ENCODE assay signal across 19 cellular contexts in the genomic region with DNA sequence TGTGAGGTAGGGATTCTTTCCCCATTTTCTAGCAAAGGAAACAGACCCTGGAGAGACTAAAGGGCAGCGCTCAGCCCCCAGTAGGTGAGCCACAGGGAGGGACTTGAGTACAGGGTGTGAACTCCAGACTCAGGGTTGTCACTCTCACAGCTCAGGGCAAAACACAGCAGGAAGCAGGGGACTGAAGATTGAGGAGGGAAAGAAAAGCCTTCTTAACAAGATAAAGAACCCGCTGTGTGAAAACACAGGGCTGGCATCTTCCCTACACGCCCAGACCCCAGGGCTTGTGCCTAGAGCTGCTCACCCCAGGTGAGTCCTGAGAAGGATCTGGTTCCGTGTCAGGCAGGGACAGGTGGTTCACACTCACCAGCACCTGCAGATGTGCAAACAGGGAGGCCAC. TPM values are rescaled to one million over a fixed set of nuclear protein-coding genes. Genes with fewer than 3 reads are reported as not detected.
DNase-seq lines count a peak whose midpoint lies in the region; ATAC-seq, FAIRE-seq and TF ChIP-seq lines count a peak whose summit lies in the region.
"Had no signal": no experiment of that assay in that cellular context is flagged by ENCODE, and none has a peak within 500 bp of the region (broad histone marks: within the 10 kb centered on the region; RNA-seq: fewer than 3 reads in every experiment).

No MANE protein-coding gene starts in this region.

- no peak for FAIRE-seq in kidney (lab: Jason Lieb, UNC)

- CTCF ChIA-PET in WTC11 (lab: Charles Lee), result interaction anchor here (1.1 to 1.3 kb wide), 5 partner anchors 10 to 53 kb away, joined by 3 to 4 read pairs (median 3); no protein-coding TSS in a partner anchor

- H3K36me3 ChIP-seq in HUES48 (ENCODE audit: control insufficient read depth, insufficient read depth, low read length) (no peaks in the 10 kb centered on the region), kidney (ENCODE audit: control insufficient read depth in 1 of 2, insufficient read depth in 2 of 2, low read length in 2 of 2) (no peaks in the 10 kb centered on the region)
- H3K36me3 ChIP-seq: breast epithelium, prostate gland, thoracic aorta had no signal

- H3K27ac Mint-ChIP-seq in CD14-positive monocyte, result peak overlapping the region; percentile 82 to 96 (median 94)
- no peak overlapping the region for H3K27ac Mint-ChIP-seq in WTC11
- H3K27ac Mint-ChIP-seq: activated T-helper 17 cell treated with anti-CD3 and anti-CD28 coated beads, Interleukin-2, amount 50 U/mL, for 72 hours; T-helper 17 cell had no signal

- DNase-seq in CD14-positive monocyte (ENCODE audit: low spot score) (no peak), WTC11 (ENCODE audit: low spot score) (peak; percentile 39), kidney (peak; percentile 23), NCI-H774 (lab: John Stamatoyannopoulos, UW) (no peak)
- no peak for DNase-seq in activated CD4-positive, alpha-beta T cell treated with anti-CD3 and anti-CD28 coated beads, Interleukin-2, amount 50 U/mL, for 48 hours
- DNase-seq: activated CD4-positive, CD25-positive, alpha-beta regulatory T cell treated with anti-CD3 and anti-CD28 coated beads, Interleukin-2, amount 50 U/mL, for 72 hours; dermis blood vessel endothelial cell; naive thymus-derived CD8-positive, alpha-beta T cell; NCI-H1105 treated with DMSO at 0.1 percent for 48 hours; NCI-H446; T-helper 17 cell had no signal

- no peak for TF ChIP-seq CTCF in CD14-positive monocyte (IDR thresholded peaks at IDR 0.05)
- no peak for TF ChIP-seq CTCF in WTC11 (IDR thresholded peaks at IDR 0.05)
- TF ChIP-seq CTCF in kidney (IDR thresholded peaks at IDR 0.05; ENCODE audit: borderline replicate concordance, extremely low read depth, insufficient read depth), result no peak

- peak; percentile 86 for ATAC-seq in WTC11
- ATAC-seq in HG03045 (IDR thresholded peaks at IDR 0.05; ENCODE audit: unreplicated experiment), result no peak
- no peak for ATAC-seq in GM19463 (IDR thresholded peaks at IDR 0.05; ENCODE audit: unreplicated experiment)
- ATAC-seq: activated T-helper 17 cell treated with anti-CD3 and anti-CD28 coated beads, Interleukin-2, amount 50 U/mL, for 72 hours; naive thymus-derived CD8-positive, alpha-beta T cell; T-helper 17 cell had no signal

- H3K36me3 Mint-ChIP-seq in CD14-positive monocyte, result peaks cover 3 to 8% of the 10 kb centered on the region in 2 donors
- H3K36me3 Mint-ChIP-seq in WTC11, result no peaks in the 10 kb centered on the region
- H3K36me3 Mint-ChIP-seq: naive thymus-derived CD8-positive, alpha-beta T cell had no signal

- peaks cover 0 to 4% (median 0%) of the 10 kb centered on the region in 7 donors for H3K9me3 Mint-ChIP-seq in CD14-positive monocyte
- no peaks in the 10 kb centered on the region for H3K9me3 Mint-ChIP-seq in WTC11
- H3K9me3 Mint-ChIP-seq: activated T-helper 17 cell treated with anti-CD3 and anti-CD28 coated beads, Interleukin-2, amount 50 U/mL, for 72 hours; naive thymus-derived CD8-positive, alpha-beta T cell had no signal

- H3K27me3 ChIP-seq in HUES48 (ENCODE audit: control insufficient read depth, insufficient read depth, low read length), result 0 out of 2 replicates have a peak, but pooled peaks cover 9% of the 10 kb centered on the region
- H3K27me3 ChIP-seq: breast epithelium had no signal

- H3K4me1 ChIP-seq in HUES48 (ENCODE audit: control insufficient read depth, insufficient read depth, low read length) (peaks cover 29% of the 10 kb centered on the region), kidney (ENCODE audit: control insufficient read depth in 1 of 2, insufficient read depth in 1 of 2, low read depth in 1 of 2, low read length in 2 of 2) (peaks cover 29 to 38% of the 10 kb centered on the region in 2 donors)

- H3K4me1 Mint-ChIP-seq in CD14-positive monocyte (peaks cover 81% of the 10 kb centered on the region), WTC11 (peaks cover 38% of the 10 kb centered on the region)
- H3K4me1 Mint-ChIP-seq: activated T-helper 17 cell treated with anti-CD3 and anti-CD28 coated beads, Interleukin-2, amount 50 U/mL, for 72 hours had no signal

- H3K4me3 ChIP-seq in HUES48 (ENCODE audit: low read depth, low read length) (no peak overlapping the region), kidney (ENCODE audit: low read length in 2 of 2) (no peak overlapping the region)
- H3K4me3 ChIP-seq: breast epithelium, prostate gland, thoracic aorta had no signal

- peak overlapping the region; percentile 21 for H3K27ac ChIP-seq in HUES48 (ENCODE audit: low read depth, low read length)
- no peak overlapping the region for H3K27ac ChIP-seq in kidney (ENCODE audit: low read depth in 2 of 2, low read length in 2 of 2)
- H3K27ac ChIP-seq: breast epithelium, epithelial cell of prostate, prostate gland, thoracic aorta had no signal

- no peak overlapping the region for H3K4me3 Mint-ChIP-seq in CD14-positive monocyte
- H3K4me3 Mint-ChIP-seq in WTC11, result no peak overlapping the region
- H3K4me3 Mint-ChIP-seq: activated T-helper 17 cell treated with anti-CD3 and anti-CD28 coated beads, Interleukin-2, amount 50 U/mL, for 72 hours; naive thymus-derived CD8-positive, alpha-beta T cell; T-helper 17 cell had no signal

- intact Hi-C loops in CD14-positive monocyte (cut with micrococcal nuclease), result no loop called here
- intact Hi-C loops in kidney (cut with DNase I), result no loop called here

- H3K9ac ChIP-seq in HUES48 (ENCODE audit: low read depth, low read length) (no peak overlapping the region), kidney (ENCODE audit: low read length in 2 of 2) (no peak overlapping the region)

- peaks cover 0 to 2% (median 2%) of the 10 kb centered on the region in 3 donors for H3K27me3 Mint-ChIP-seq in CD14-positive monocyte (ENCODE audit: low read depth in 3 of 3)
- peaks cover 16% of the 10 kb centered on the region for H3K27me3 Mint-ChIP-seq in WTC11 (ENCODE audit: low read depth)

- H3K9me3 ChIP-seq in HUES48 (ENCODE audit: control insufficient read depth, insufficient read depth, low read length) (no peaks in the 10 kb centered on the region), kidney (ENCODE audit: control insufficient read depth in 1 of 2, low read length in 2 of 2) (no peaks in the 10 kb centered on the region)
- H3K9me3 ChIP-seq: breast epithelium, prostate gland, thoracic aorta had no signal

- POLR2A ChIA-PET in WTC11 (lab: Charles Lee), result no interaction called here

TF ChIP-seq in WTC11, 78 proteins besides CTCF, POLR2A, EP300 and RAD21:
- TF ChIP-seq EMX1 (CRISPR knock-in tag; IDR thresholded peaks at IDR 0.05) (no peak), ZNF423 (CRISPR knock-in tag; IDR thresholded peaks at IDR 0.05) (peak; percentile 71), FOXK1 (CRISPR knock-in tag; IDR thresholded peaks at IDR 0.05) (peak; percentile 51; the same call in 1 of the 2 replicates), OVOL2 (CRISPR knock-in tag; IDR thresholded peaks at IDR 0.05; ENCODE audit: borderline replicate concordance) (no peak), GTF2I (CRISPR knock-in tag; conservative IDR thresholded peaks at IDR 0.05) (no peak)
- TF ChIP-seq, protein P1, sequence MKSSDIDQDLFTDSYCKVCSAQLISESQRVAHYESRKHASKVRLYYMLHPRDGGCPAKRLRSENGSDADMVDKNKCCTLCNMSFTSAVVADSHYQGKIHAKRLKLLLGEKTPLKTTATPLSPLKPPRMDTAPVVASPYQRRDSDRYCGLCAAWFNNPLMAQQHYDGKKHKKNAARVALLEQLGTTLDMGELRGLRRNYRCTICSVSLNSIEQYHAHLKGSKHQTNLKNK (CRISPR knock-in tag; IDR thresholded peaks at IDR 0.05), result no peak
- TF ChIP-seq, protein P2, sequence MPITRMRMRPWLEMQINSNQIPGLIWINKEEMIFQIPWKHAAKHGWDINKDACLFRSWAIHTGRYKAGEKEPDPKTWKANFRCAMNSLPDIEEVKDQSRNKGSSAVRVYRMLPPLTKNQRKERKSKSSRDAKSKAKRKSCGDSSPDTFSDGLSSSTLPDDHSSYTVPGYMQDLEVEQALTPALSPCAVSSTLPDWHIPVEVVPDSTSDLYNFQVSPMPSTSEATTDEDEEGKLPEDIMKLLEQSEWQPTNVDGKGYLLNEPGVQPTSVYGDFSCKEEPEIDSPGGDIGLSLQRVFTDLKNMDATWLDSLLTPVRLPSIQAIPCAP (CRISPR knock-in tag; IDR thresholded peaks at IDR 0.05), result no peak
TF ChIP-seq in WTC11: peak in this region for 2.

RNA-seq across cellular contexts. Expression of a gene that starts 59.6 kb away (rescaled TPM):
- polyA plus RNA-seq in CD14-positive monocyte (100 to 1,000 TPM; 107 to 118 TPM), kidney (ENCODE audit: insufficient read depth, low read depth, low replicate concordance) (43.2 TPM)
- total RNA-seq in WTC11 (2021) (9.3 to 12.5 TPM (median 9.9 TPM) in 3 replicates), kidney (29.2 TPM)

Comparison
In these comparisons a context has a peak if more than half of its experiments do, and no peak if none do; other contexts are left out.
1. DNase-seq: peak in WTC11 (single experiment) and kidney (single experiment); none in CD14-positive monocyte (single experiment), NCI-H774 (single experiment) and activated CD4-positive, alpha-beta T cell treated with anti-CD3 and anti-CD28 coated beads, Interleukin-2, amount 50 U/mL, for 48 hours (0 of 2).